16 cellular contexts compared by ENCODE assay signal in genomic region chrX:135605906-135606305, GRCh38.
"Had no signal": no experiment of that assay in that cellular context is flagged by ENCODE, and none has a peak within 500 bp of the region (broad histone marks: within the 10 kb centered on the region; RNA-seq: fewer than 3 reads in every experiment).

No MANE protein-coding gene starts in this region.

- DNase-seq: islet precursor cell; left ventricle myocardium inferior; midbrain; mucosa of descending colon; naive thymus-derived CD4-positive, alpha-beta T cell; ovary; right lobe of liver; stimulated activated CD4-positive, alpha-beta T cell treated with anti-CD3 and anti-CD28 coated beads, Interleukin-2, amount 100 ng/mL, for 24 hours; stimulated activated CD4-positive, alpha-beta T cell treated with anti-CD3 and anti-CD28 coated beads, Interleukin-4, amount 100 ng/mL, for 1 hour; stimulated activated naive B cell treated with anti-CD40 and anti-IgM and Interleukin-4, amounts not matched to agents 10 μg/mL and 1 μg/mL and 100 μg/mL, for 72 hours; uterus had no signal

- ATAC-seq: mucosa of descending colon; naive thymus-derived CD4-positive, alpha-beta T cell; right lobe of liver; stimulated activated naive B cell treated with anti-CD40 and anti-IgM and Interleukin-4, amounts not matched to agents 10 μg/mL and 1 μg/mL and 100 μg/mL, for 72 hours had no signal

- H3K27ac ChIP-seq: hepatocyte, left ventricle myocardium inferior, ovary, right atrium auricular region, right lobe of liver, tibial nerve, uterus had no signal

- H3K4me2 ChIP-seq: hepatocyte, smooth muscle cell had no signal

- H3K4me3 ChIP-seq: hepatocyte, left ventricle myocardium inferior, lung, mucosa of descending colon, ovary, right atrium auricular region, right lobe of liver, smooth muscle cell, tibial nerve, uterus had no signal

- H3K36me3 ChIP-seq: left ventricle myocardium inferior, ovary, right atrium auricular region, right lobe of liver, tibial nerve, uterus had no signal

- H3K9me3 ChIP-seq: left ventricle myocardium inferior, mucosa of descending colon, ovary, right atrium auricular region, right lobe of liver, tibial nerve, uterus had no signal

- H3K79me2 ChIP-seq: hepatocyte had no signal

- H3K4me1 ChIP-seq: left ventricle myocardium inferior, right atrium auricular region, right lobe of liver, tibial nerve, uterus had no signal

- H3K27me3 ChIP-seq: hepatocyte, ovary, tibial nerve, uterus had no signal

- H2AFZ ChIP-seq: hepatocyte had no signal
